In genomic region chr5:91059409-91059808, GRCh38 we compare ENCODE assay signal across 12 cellular contexts.
DNase-seq lines count a peak whose midpoint lies in the region; ATAC-seq and TF ChIP-seq lines count a peak whose summit lies in the region.
"Had no signal": no experiment of that assay in that cellular context is flagged by ENCODE, and none has a peak within 500 bp of the region (broad histone marks: within the 10 kb centered on the region; RNA-seq: fewer than 3 reads in every experiment).

No MANE protein-coding gene starts in this region.

- no peak overlapping the region for H3K9ac ChIP-seq in OCI-LY3 (ENCODE audit: low read length)

- no peaks in the 10 kb centered on the region for H3K79me2 ChIP-seq in OCI-LY3 (ENCODE audit: low read length)

- H3K4me3 Mint-ChIP-seq in CD8-positive, alpha-beta memory T cell: no peak overlapping the region
- no peak overlapping the region for H3K4me3 Mint-ChIP-seq in activated CD4-positive, alpha-beta memory T cell treated with anti-CD3 and anti-CD28 coated beads for 36 hours
- H3K4me3 Mint-ChIP-seq: endodermal cell; T-helper 2 cell treated with Interferon-gamma antibody and Interleukin-4, amounts not matched to agents 5 μg/mL and 100 μg/mL, for 36 hours had no signal

- peaks cover 5 to 15% of the 10 kb centered on the region in 2 donors for H3K27me3 Mint-ChIP-seq in CD8-positive, alpha-beta memory T cell
- H3K27me3 Mint-ChIP-seq in activated CD4-positive, alpha-beta memory T cell treated with anti-CD3 and anti-CD28 coated beads for 36 hours: peaks cover 26% of the 10 kb centered on the region

- in situ Hi-C loops in brain microvascular endothelial cell (cut with HindIII; ENCODE audit: low pct_ligation_motif_present, low sequenced_read_pairs): no loop called here

- ATAC-seq in GM19351 (IDR thresholded peaks at IDR 0.05; ENCODE audit: unreplicated experiment): peak; percentile 82
- ATAC-seq in HG02870 (IDR thresholded peaks at IDR 0.05; ENCODE audit: unreplicated experiment): peak; percentile 91
- ATAC-seq: HepG2 had no signal

- DNase-seq in GM06990 (ENCODE audit: extremely low read depth, insufficient read length) (peak; percentile 37), NK-92 (lab: John Stamatoyannopoulos, UW; ENCODE audit: unreplicated experiment) (no peak), brain microvascular endothelial cell (no peak)
- DNase-seq in CD8-positive, alpha-beta memory T cell: no peak
- no peak for DNase-seq in activated CD4-positive, alpha-beta memory T cell treated with anti-CD3 and anti-CD28 coated beads for 36 hours
- DNase-seq: endodermal cell, NCI-H510A had no signal

- H3K9me3 ChIP-seq in OCI-LY3 (ENCODE audit: insufficient read depth, low read length): no peaks in the 10 kb centered on the region
- H3K9me3 ChIP-seq in CD8-positive, alpha-beta memory T cell (ENCODE audit: low read length): no peaks in the 10 kb centered on the region

- H3K27me3 ChIP-seq in GM06990 (replicated peaks; ENCODE audit: control insufficient read depth, insufficient read depth, low read length): no peaks in the 10 kb centered on the region
- H3K27me3 ChIP-seq in OCI-LY3 (ENCODE audit: low read depth, low read length): 0 out of 2 replicates have a peak, but pooled peaks cover 14% of the 10 kb centered on the region
- H3K27me3 ChIP-seq in CD8-positive, alpha-beta memory T cell (ENCODE audit: insufficient read depth, low read length, poor library complexity, severe bottlenecking): no peaks in the 10 kb centered on the region
- H3K27me3 ChIP-seq in brain microvascular endothelial cell (replicated peaks): no peaks in the 10 kb centered on the region

- H4K20me1 ChIP-seq in OCI-LY3 (ENCODE audit: insufficient read depth, low read length): no peaks in the 10 kb centered on the region

- no peaks in the 10 kb centered on the region for H3K9me3 Mint-ChIP-seq in CD8-positive, alpha-beta memory T cell
- H3K9me3 Mint-ChIP-seq in activated CD4-positive, alpha-beta memory T cell treated with anti-CD3 and anti-CD28 coated beads for 36 hours: no peaks in the 10 kb centered on the region
- H3K9me3 Mint-ChIP-seq: endodermal cell; T-helper 2 cell treated with Interferon-gamma antibody and Interleukin-4, amounts not matched to agents 5 μg/mL and 100 μg/mL, for 36 hours had no signal

- TF ChIP-seq CTCF in GM06990 (IDR thresholded peaks at IDR 0.05; ENCODE audit: insufficient read depth, low read length, poor library complexity, severe bottlenecking): no peak
- no peak for TF ChIP-seq CTCF in OCI-LY3 (IDR thresholded peaks at IDR 0.05; ENCODE audit: low read depth, low read length)
- no peak for TF ChIP-seq CTCF in brain microvascular endothelial cell (IDR thresholded peaks at IDR 0.05; ENCODE audit: low read depth, low read length, missing control alignments)

- intact Hi-C loops in activated CD4-positive, alpha-beta memory T cell treated with anti-CD3 and anti-CD28 coated beads for 36 hours (cut with micrococcal nuclease): loop anchor here (2.0 kb wide), 1 partner anchor 111 kb away; no protein-coding TSS in a partner anchor

- H3K27ac Mint-ChIP-seq in CD8-positive, alpha-beta memory T cell: no peak overlapping the region
- no peak overlapping the region for H3K27ac Mint-ChIP-seq in activated CD4-positive, alpha-beta memory T cell treated with anti-CD3 and anti-CD28 coated beads for 36 hours
- H3K27ac Mint-ChIP-seq: endodermal cell; T-helper 2 cell treated with Interferon-gamma antibody and Interleukin-4, amounts not matched to agents 5 μg/mL and 100 μg/mL, for 36 hours had no signal

- peaks cover 2 to 8% (median 6%) of the 10 kb centered on the region in 3 donors for H3K4me1 Mint-ChIP-seq in CD8-positive, alpha-beta memory T cell
- peaks cover 19% of the 10 kb centered on the region for H3K4me1 Mint-ChIP-seq in activated CD4-positive, alpha-beta memory T cell treated with anti-CD3 and anti-CD28 coated beads for 36 hours (ENCODE audit: low read depth)

- H3K27ac ChIP-seq in OCI-LY3 (ENCODE audit: low read length): peak overlapping the region; percentile 22; the same call in 1 of the 2 replicates
- no peak overlapping the region for H3K27ac ChIP-seq in CD8-positive, alpha-beta memory T cell (ENCODE audit: low read depth, low read length)
- H3K27ac ChIP-seq in brain microvascular endothelial cell: no peak overlapping the region

- POLR2A ChIA-PET in CD8-positive, alpha-beta memory T cell (lab: Charles Lee): no interaction called here
- POLR2A ChIA-PET in activated CD4-positive, alpha-beta memory T cell treated with anti-CD3 and anti-CD28 coated beads for 36 hours (lab: Charles Lee): no interaction called here

- CTCF ChIA-PET in CD8-positive, alpha-beta memory T cell (lab: Charles Lee): no interaction called here
- CTCF ChIA-PET in activated CD4-positive, alpha-beta memory T cell treated with anti-CD3 and anti-CD28 coated beads for 36 hours (lab: Charles Lee): no interaction called here

- peaks cover 44% of the 10 kb centered on the region for H3K4me1 ChIP-seq in OCI-LY3 (ENCODE audit: low read length)
- H3K4me1 ChIP-seq in CD8-positive, alpha-beta memory T cell (ENCODE audit: insufficient read depth, low read length): no peaks in the 10 kb centered on the region

- H2AFZ ChIP-seq in OCI-LY3 (ENCODE audit: low read depth, low read length): no peak overlapping the region

- H3K4me2 ChIP-seq in OCI-LY3 (ENCODE audit: low read length): peak overlapping the region; percentile 42

- no peaks in the 10 kb centered on the region for H3K36me3 Mint-ChIP-seq in CD8-positive, alpha-beta memory T cell
- H3K36me3 Mint-ChIP-seq in activated CD4-positive, alpha-beta memory T cell treated with anti-CD3 and anti-CD28 coated beads for 36 hours: no peaks in the 10 kb centered on the region

- H3K36me3 ChIP-seq in GM06990 (ENCODE audit: control insufficient read depth, insufficient read depth, low read length): no peaks in the 10 kb centered on the region
- no peaks in the 10 kb centered on the region for H3K36me3 ChIP-seq in OCI-LY3 (replicated peaks; ENCODE audit: low read depth, low read length)
- H3K36me3 ChIP-seq in CD8-positive, alpha-beta memory T cell (ENCODE audit: insufficient read depth, low read length): no peaks in the 10 kb centered on the region
- no peaks in the 10 kb centered on the region for H3K36me3 ChIP-seq in brain microvascular endothelial cell (replicated peaks)

- no peak overlapping the region for H3K4me3 ChIP-seq in GM06990 (replicated peaks; ENCODE audit: low read depth, low read length)
- H3K4me3 ChIP-seq in OCI-LY3 (ENCODE audit: low read length): no peak overlapping the region; the same call in 1 of the 2 replicates
- no peak overlapping the region for H3K4me3 ChIP-seq in CD8-positive, alpha-beta memory T cell (ENCODE audit: low read length)
- no peak overlapping the region for H3K4me3 ChIP-seq in brain microvascular endothelial cell (ENCODE audit: low read depth, low read length)
